ENCODE assay signal across 1 cellular context in genomic region chr11:11988862-11989261, GRCh38.
TF ChIP-seq lines count a peak whose summit lies in the region.

No MANE protein-coding gene starts in this region.

TF ChIP-seq in K562, 482 proteins besides CTCF, POLR2A, EP300 and RAD21:
- TF ChIP-seq, protein P1, sequence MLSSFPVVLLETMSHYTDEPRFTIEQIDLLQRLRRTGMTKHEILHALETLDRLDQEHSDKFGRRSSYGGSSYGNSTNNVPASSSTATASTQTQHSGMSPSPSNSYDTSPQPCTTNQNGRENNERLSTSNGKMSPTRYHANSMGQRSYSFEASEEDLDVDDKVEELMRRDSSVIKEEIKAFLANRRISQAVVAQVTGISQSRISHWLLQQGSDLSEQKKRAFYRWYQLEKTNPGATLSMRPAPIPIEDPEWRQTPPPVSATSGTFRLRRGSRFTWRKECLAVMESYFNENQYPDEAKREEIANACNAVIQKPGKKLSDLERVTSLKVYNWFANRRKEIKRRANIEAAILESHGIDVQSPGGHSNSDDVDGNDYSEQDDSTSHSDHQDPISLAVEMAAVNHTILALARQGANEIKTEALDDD (IDR thresholded peaks at IDR 0.05) = no peak
- TF ChIP-seq HDAC3 (IDR thresholded peaks at IDR 0.05; ENCODE audit: borderline replicate concordance, partially characterized antibody) = no peak
- no peak for TF ChIP-seq MED1 (CRISPR knock-in tag; IDR thresholded peaks at IDR 0.05; ENCODE audit: borderline replicate concordance)
- no peak for TF ChIP-seq ATF7 (IDR thresholded peaks at IDR 0.05)
- TF ChIP-seq, protein P2, sequence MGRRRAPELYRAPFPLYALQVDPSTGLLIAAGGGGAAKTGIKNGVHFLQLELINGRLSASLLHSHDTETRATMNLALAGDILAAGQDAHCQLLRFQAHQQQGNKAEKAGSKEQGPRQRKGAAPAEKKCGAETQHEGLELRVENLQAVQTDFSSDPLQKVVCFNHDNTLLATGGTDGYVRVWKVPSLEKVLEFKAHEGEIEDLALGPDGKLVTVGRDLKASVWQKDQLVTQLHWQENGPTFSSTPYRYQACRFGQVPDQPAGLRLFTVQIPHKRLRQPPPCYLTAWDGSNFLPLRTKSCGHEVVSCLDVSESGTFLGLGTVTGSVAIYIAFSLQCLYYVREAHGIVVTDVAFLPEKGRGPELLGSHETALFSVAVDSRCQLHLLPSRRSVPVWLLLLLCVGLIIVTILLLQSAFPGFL (CRISPR knock-in tag; IDR thresholded peaks at IDR 0.05) = no peak
- TF ChIP-seq, protein P3, sequence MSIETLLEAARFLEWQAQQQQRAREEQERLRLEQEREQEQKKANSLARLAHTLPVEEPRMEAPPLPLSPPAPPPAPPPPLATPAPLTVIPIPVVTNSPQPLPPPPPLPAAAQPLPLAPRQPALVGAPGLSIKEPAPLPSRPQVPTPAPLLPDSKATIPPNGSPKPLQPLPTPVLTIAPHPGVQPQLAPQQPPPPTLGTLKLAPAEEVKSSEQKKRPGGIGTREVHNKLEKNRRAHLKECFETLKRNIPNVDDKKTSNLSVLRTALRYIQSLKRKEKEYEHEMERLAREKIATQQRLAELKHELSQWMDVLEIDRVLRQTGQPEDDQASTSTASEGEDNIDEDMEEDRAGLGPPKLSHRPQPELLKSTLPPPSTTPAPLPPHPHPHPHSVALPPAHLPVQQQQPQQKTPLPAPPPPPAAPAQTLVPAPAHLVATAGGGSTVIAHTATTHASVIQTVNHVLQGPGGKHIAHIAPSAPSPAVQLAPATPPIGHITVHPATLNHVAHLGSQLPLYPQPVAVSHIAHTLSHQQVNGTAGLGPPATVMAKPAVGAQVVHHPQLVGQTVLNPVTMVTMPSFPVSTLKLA (conservative IDR thresholded peaks at IDR 0.05) = no peak
- no peak for TF ChIP-seq FOSL1 (tag; conservative IDR thresholded peaks at IDR 0.05)
- no peak for TF ChIP-seq FOXP4 (CRISPR knock-in tag; IDR thresholded peaks at IDR 0.05; ENCODE audit: borderline replicate concordance)
- no peak for TF ChIP-seq ZNF395 (CRISPR knock-in tag; IDR thresholded peaks at IDR 0.05)
- TF ChIP-seq, protein P4, sequence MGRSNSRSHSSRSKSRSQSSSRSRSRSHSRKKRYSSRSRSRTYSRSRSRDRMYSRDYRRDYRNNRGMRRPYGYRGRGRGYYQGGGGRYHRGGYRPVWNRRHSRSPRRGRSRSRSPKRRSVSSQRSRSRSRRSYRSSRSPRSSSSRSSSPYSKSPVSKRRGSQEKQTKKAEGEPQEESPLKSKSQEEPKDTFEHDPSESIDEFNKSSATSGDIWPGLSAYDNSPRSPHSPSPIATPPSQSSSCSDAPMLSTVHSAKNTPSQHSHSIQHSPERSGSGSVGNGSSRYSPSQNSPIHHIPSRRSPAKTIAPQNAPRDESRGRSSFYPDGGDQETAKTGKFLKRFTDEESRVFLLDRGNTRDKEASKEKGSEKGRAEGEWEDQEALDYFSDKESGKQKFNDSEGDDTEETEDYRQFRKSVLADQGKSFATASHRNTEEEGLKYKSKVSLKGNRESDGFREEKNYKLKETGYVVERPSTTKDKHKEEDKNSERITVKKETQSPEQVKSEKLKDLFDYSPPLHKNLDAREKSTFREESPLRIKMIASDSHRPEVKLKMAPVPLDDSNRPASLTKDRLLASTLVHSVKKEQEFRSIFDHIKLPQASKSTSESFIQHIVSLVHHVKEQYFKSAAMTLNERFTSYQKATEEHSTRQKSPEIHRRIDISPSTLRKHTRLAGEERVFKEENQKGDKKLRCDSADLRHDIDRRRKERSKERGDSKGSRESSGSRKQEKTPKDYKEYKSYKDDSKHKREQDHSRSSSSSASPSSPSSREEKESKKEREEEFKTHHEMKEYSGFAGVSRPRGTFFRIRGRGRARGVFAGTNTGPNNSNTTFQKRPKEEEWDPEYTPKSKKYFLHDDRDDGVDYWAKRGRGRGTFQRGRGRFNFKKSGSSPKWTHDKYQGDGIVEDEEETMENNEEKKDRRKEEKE (IDR thresholded peaks at IDR 0.05; ENCODE audit: borderline replicate concordance in 1 of 2, control insufficient read depth in 1 of 2, low read depth in 2 of 2, low read length in 1 of 2) = no peak
- no peak for TF ChIP-seq ZNF75A (CRISPR knock-in tag; IDR thresholded peaks at IDR 0.05)
- TF ChIP-seq GMEB1 (CRISPR knock-in tag; IDR thresholded peaks at IDR 0.05) = no peak
- TF ChIP-seq GTF2F1 (IDR thresholded peaks at IDR 0.05; ENCODE audit: low read depth, low read length) = no peak
- no peak for TF ChIP-seq PHTF2 (CRISPR knock-in tag; IDR thresholded peaks at IDR 0.05)
- TF ChIP-seq DMBX1 (CRISPR knock-in tag; IDR thresholded peaks at IDR 0.05; ENCODE audit: borderline replicate concordance) = no peak
